Comparison of ENCODE assay signal across 8 cellular contexts in genomic region chr5:176036391-176036790, GRCh38.
DNase-seq lines count a peak whose midpoint lies in the region; ATAC-seq, FAIRE-seq and TF ChIP-seq lines count a peak whose summit lies in the region.
"Not testable (repeated sequence)": the region's sequence is repeated elsewhere in the genome, so short reads cannot be mapped to it uniquely, and the experiment has no call there.

No MANE protein-coding gene starts in this region.

- CTCF ChIA-PET in CD4-positive, alpha-beta T cell (lab: Charles Lee); activated CD4-positive, alpha-beta T cell treated with anti-CD3 and anti-CD28 coated beads for 36 hours (lab: Charles Lee); activated naive CD4-positive, alpha-beta T cell treated with anti-CD3 and anti-CD28 coated beads for 36 hours (lab: Charles Lee); K562 (lab: Yijun Ruan, JAX; ENCODE audit: low intra/inter-chr PET ratio): not testable (repeated sequence)

- H3K9me3 Mint-ChIP-seq in CD4-positive, alpha-beta T cell; activated CD4-positive, alpha-beta T cell treated with anti-CD3 and anti-CD28 coated beads for 36 hours (ENCODE audit: low read depth); activated naive CD4-positive, alpha-beta T cell treated with anti-CD3 and anti-CD28 coated beads for 36 hours; endodermal cell: not testable (repeated sequence)

- 76% methylated on average over 6 of the region's 16 CpGs for WGBS in K562 (ENCODE audit: insufficient coverage, low coverage, missing lambda C conversion rate)
- 95% methylated on average over 5 to 7 of the region's 16 CpGs for WGBS in endodermal cell (ENCODE audit: insufficient coverage in 1 of 2, insufficient read length in 1 of 2), 2 experiments

- H3K79me2 ChIP-seq in K562 (ENCODE audit: control insufficient read depth, insufficient read depth, low read length) = not testable (repeated sequence)

- H3K36me3 Mint-ChIP-seq in CD4-positive, alpha-beta T cell (ENCODE audit: low read depth); activated CD4-positive, alpha-beta T cell treated with anti-CD3 and anti-CD28 coated beads for 36 hours (ENCODE audit: low read depth); activated naive CD4-positive, alpha-beta T cell treated with anti-CD3 and anti-CD28 coated beads for 36 hours (ENCODE audit: low read depth); endodermal cell (ENCODE audit: low read depth): not testable (repeated sequence)

- H3K4me3 Mint-ChIP-seq in CD4-positive, alpha-beta T cell = peak overlapping the region; percentile 64
- not testable (repeated sequence) for H3K4me3 Mint-ChIP-seq in activated CD4-positive, alpha-beta T cell treated with anti-CD3 and anti-CD28 coated beads for 36 hours; endodermal cell
- H3K4me3 Mint-ChIP-seq in activated naive CD4-positive, alpha-beta T cell treated with anti-CD3 and anti-CD28 coated beads for 36 hours = peak overlapping the region; percentile 31

- H3K4me1 ChIP-seq in K562 (replicated peaks in 1 of 2; ENCODE audit: control insufficient read depth in 2 of 2, insufficient read depth in 2 of 2, low read length in 2 of 2); endodermal cell (ENCODE audit: control insufficient read depth, insufficient read depth, low read length): not testable (repeated sequence)

- H3K27ac Mint-ChIP-seq in CD4-positive, alpha-beta T cell = peak overlapping the region; percentile 87
- H3K27ac Mint-ChIP-seq in activated CD4-positive, alpha-beta T cell treated with anti-CD3 and anti-CD28 coated beads for 36 hours = peak overlapping the region; percentile 64
- peak overlapping the region; percentile 13 for H3K27ac Mint-ChIP-seq in activated naive CD4-positive, alpha-beta T cell treated with anti-CD3 and anti-CD28 coated beads for 36 hours
- not testable (repeated sequence) for H3K27ac Mint-ChIP-seq in endodermal cell

- in situ Hi-C loops in K562 (cut with MboI) = not testable (repeated sequence)

- H3K27ac ChIP-seq in CD4-positive, alpha-beta T cell (ENCODE audit: low read depth, low read length); K562 (ENCODE audit: extremely low read depth, low read depth, low read length); endodermal cell (ENCODE audit: low read depth, low read length): not testable (repeated sequence)

- H3K9me1 ChIP-seq in K562 (ENCODE audit: control insufficient read depth, insufficient read depth, low read length) = not testable (repeated sequence)

- TF ChIP-seq EP300 in K562 (IDR thresholded peaks at IDR 0.05; ENCODE audit: low read length) = not testable (repeated sequence)

- not testable (repeated sequence) for H3K4me3 ChIP-seq in K562; endodermal cell (ENCODE audit: low read length)

- not testable (repeated sequence) for TF ChIP-seq RAD21 in K562 (CRISPR knock-in tag; conservative IDR thresholded peaks at IDR 0.05 in 1 of 2, IDR thresholded peaks at IDR 0.05 in 1 of 2)

- H4K20me1 ChIP-seq in K562 (replicated peaks; ENCODE audit: control insufficient read depth, insufficient read depth, low read length) = not testable (repeated sequence)

- H3K9ac ChIP-seq in K562 (ENCODE audit: insufficient read depth in 1 of 2, low read depth in 2 of 2, low read length in 2 of 2); endodermal cell (ENCODE audit: extremely low read depth, low read length, poor library complexity, severe bottlenecking): not testable (repeated sequence)

- H3K27me3 ChIP-seq in CD4-positive, alpha-beta T cell (ENCODE audit: control insufficient read depth, insufficient read depth, low read length); K562 (ENCODE audit: control insufficient read depth in 2 of 2, insufficient read depth in 2 of 2, low read length in 2 of 2); endodermal cell (ENCODE audit: control insufficient read depth, insufficient read depth, low read length, poor library complexity, severe bottlenecking): not testable (repeated sequence)

- not testable (repeated sequence) for H3K36me3 ChIP-seq in K562 (ENCODE audit: control insufficient read depth, insufficient read depth, low read length); endodermal cell (ENCODE audit: control insufficient read depth, insufficient read depth, low read length)

- not testable (repeated sequence) for H3K27me3 Mint-ChIP-seq in CD4-positive, alpha-beta T cell; activated CD4-positive, alpha-beta T cell treated with anti-CD3 and anti-CD28 coated beads for 36 hours; activated naive CD4-positive, alpha-beta T cell treated with anti-CD3 and anti-CD28 coated beads for 36 hours (ENCODE audit: low read depth); endodermal cell (ENCODE audit: insufficient read depth)

- not testable (repeated sequence) for H3K9me3 ChIP-seq in CD4-positive, alpha-beta T cell (ENCODE audit: control insufficient read depth, low read length); K562 (replicated peaks; ENCODE audit: control insufficient read depth, insufficient read depth, low read depth, low read length); endodermal cell (ENCODE audit: control insufficient read depth, low read length)

- peaks cover 37% of the 10 kb centered on the region for H3K4me1 Mint-ChIP-seq in CD4-positive, alpha-beta T cell (ENCODE audit: low read depth)
- H3K4me1 Mint-ChIP-seq in activated CD4-positive, alpha-beta T cell treated with anti-CD3 and anti-CD28 coated beads for 36 hours = peaks cover 32% of the 10 kb centered on the region
- peaks cover 50% of the 10 kb centered on the region for H3K4me1 Mint-ChIP-seq in activated naive CD4-positive, alpha-beta T cell treated with anti-CD3 and anti-CD28 coated beads for 36 hours (ENCODE audit: low read depth)
- not testable (repeated sequence) for H3K4me1 Mint-ChIP-seq in endodermal cell

- not testable (repeated sequence) for TF ChIP-seq CTCF in CD4-positive, alpha-beta T cell (IDR thresholded peaks at IDR 0.05); K562 (IDR thresholded peaks at IDR 0.05 in 2 of 3, conservative IDR thresholded peaks at IDR 0.05 in 1 of 3; ENCODE audit: insufficient read depth in 2 of 3, low read depth in 1 of 3, low read length in 3 of 3); endodermal cell (conservative IDR thresholded peaks at IDR 0.05)

- not testable (repeated sequence) for DNase-seq in CD4-positive, alpha-beta T cell; activated CD4-positive, alpha-beta T cell treated with anti-CD3 and anti-CD28 coated beads for 36 hours; activated naive CD4-positive, alpha-beta T cell treated with anti-CD3 and anti-CD28 coated beads for 36 hours; K562 (ENCODE audit: extremely low read depth in 1 of 4, low spot score in 3 of 4); urothelium cell line (ENCODE audit: low spot score)
- DNase-seq in HT1080 (ENCODE audit: low read depth) (peak; percentile 48), endodermal cell (peak; percentile 40)
- peak; percentile 54 for DNase-seq in activated CD8-positive, alpha-beta memory T cell treated with anti-CD3 and anti-CD28 coated beads for 24 hours

- TF ChIP-seq POLR2A in K562 (conservative IDR thresholded peaks at IDR 0.05) = not testable (repeated sequence)

- not testable (repeated sequence) for ATAC-seq in CD4-positive, alpha-beta T cell (ENCODE audit: poor library complexity)
- peak; percentile 9 for ATAC-seq in activated CD4-positive, alpha-beta T cell treated with anti-CD3 and anti-CD28 coated beads for 36 hours
- peak; percentile 59 for ATAC-seq in K562

- H2AFZ ChIP-seq in K562 (ENCODE audit: low read depth, low read length) = not testable (repeated sequence)

- not testable (repeated sequence) for H3K4me2 ChIP-seq in K562 (ENCODE audit: insufficient read depth, low read length)

- intact Hi-C loops in CD4-positive, alpha-beta T cell (cut with DNase I, micrococcal nuclease); activated naive CD4-positive, alpha-beta T cell treated with anti-CD3 and anti-CD28 coated beads for 36 hours (cut with micrococcal nuclease); K562 (cut with micrococcal nuclease): not testable (repeated sequence)
- intact Hi-C loops in activated CD4-positive, alpha-beta T cell treated with anti-CD3 and anti-CD28 coated beads for 36 hours (cut with DNase I, micrococcal nuclease) = loop anchor here in 1 of 2 experiments (10.0 kb wide), 1 partner anchor 1568 kb away; the partner anchor contains the start of gene B4GALT7

- POLR2A ChIA-PET in CD4-positive, alpha-beta T cell (lab: Charles Lee); activated CD4-positive, alpha-beta T cell treated with anti-CD3 and anti-CD28 coated beads for 36 hours (lab: Charles Lee); K562 (lab: Yijun Ruan, JAX): not testable (repeated sequence)

- not testable (repeated sequence) for BruUV-seq in K562 (replicated peaks; lab: Mats Ljungman, UMichigan)

- FAIRE-seq in K562 (lab: Jason Lieb, UNC) = not testable (repeated sequence)
- FAIRE-seq in urothelium cell line (lab: Jason Lieb, UNC) = peak; percentile 93
